Comparison of ENCODE assay signal across 16 cellular contexts in genomic region chr10:8035641-8036520, GRCh38. TPM values are rescaled to one million over a fixed set of nuclear protein-coding genes. Genes with fewer than 3 reads are reported as not detected.
A peak's percentile ranks its signal among the peaks of the same experiment; 100 is the strongest.
DNase-seq lines count a peak whose midpoint lies in the region; ATAC-seq and TF ChIP-seq lines count a peak whose summit lies in the region.
"Had no signal": no experiment of that assay in that cellular context is flagged by ENCODE, and none has a peak within 500 bp of the region (broad histone marks: within the 10 kb centered on the region; RNA-seq: fewer than 3 reads in every experiment).

No MANE protein-coding gene starts in this region.

- no peak for TF ChIP-seq POLR2A in thyroid gland (IDR thresholded peaks at IDR 0.05)

- intact Hi-C loops in activated naive CD4-positive, alpha-beta T cell treated with anti-CD3 and anti-CD28 coated beads for 36 hours (cut with micrococcal nuclease), result loop anchor here (2.0 kb wide), 1 partner anchor 15 kb away; no protein-coding TSS in a partner anchor
- intact Hi-C loops in thyroid gland (cut with DNase I), result no loop called here

- H3K4me3 Mint-ChIP-seq in activated naive CD4-positive, alpha-beta T cell treated with anti-CD3 and anti-CD28 coated beads for 36 hours, result peak overlapping the region; percentile 45
- H3K4me3 Mint-ChIP-seq in stimulated activated naive B cell treated with anti-CD40 and anti-IgM and Interleukin-4, amounts not matched to agents 10 μg/mL and 1 μg/mL and 100 μg/mL, for 72 hours, result peak overlapping the region in 1 of 2 donors; percentile 31

- 5 to 6% methylated on average over 28 to 47 of the region's 47 CpGs for WGBS in thyroid gland, 2 donors

- no peaks in the 10 kb centered on the region for H3K36me3 ChIP-seq in thyroid gland
- H3K36me3 ChIP-seq: esophagus squamous epithelium, vagina had no signal

- H3K27me3 Mint-ChIP-seq in activated naive CD4-positive, alpha-beta T cell treated with anti-CD3 and anti-CD28 coated beads for 36 hours (ENCODE audit: low read depth), result peaks cover 78% of the 10 kb centered on the region
- peaks cover 67 to 81% of the 10 kb centered on the region in 2 donors for H3K27me3 Mint-ChIP-seq in stimulated activated naive B cell treated with anti-CD40 and anti-IgM and Interleukin-4, amounts not matched to agents 10 μg/mL and 1 μg/mL and 100 μg/mL, for 72 hours

- ATAC-seq in stimulated activated naive B cell treated with anti-CD40 and anti-IgM and Interleukin-4, amounts not matched to agents 10 μg/mL and 1 μg/mL and 100 μg/mL, for 72 hours (replicated peaks), result no peak
- no peak for ATAC-seq in GM21825 (IDR thresholded peaks at IDR 0.05; ENCODE audit: unreplicated experiment)

- peaks cover 15 to 36% of the 10 kb centered on the region in 2 donors for H3K4me1 ChIP-seq in thyroid gland

- H3K4me1 Mint-ChIP-seq in activated naive CD4-positive, alpha-beta T cell treated with anti-CD3 and anti-CD28 coated beads for 36 hours (ENCODE audit: low read depth), result peaks cover 21% of the 10 kb centered on the region
- peaks cover 10 to 17% of the 10 kb centered on the region in 2 donors for H3K4me1 Mint-ChIP-seq in stimulated activated naive B cell treated with anti-CD40 and anti-IgM and Interleukin-4, amounts not matched to agents 10 μg/mL and 1 μg/mL and 100 μg/mL, for 72 hours

- TF ChIP-seq CTCF in thyroid gland (IDR thresholded peaks at IDR 0.05), result no peak

- H3K36me3 Mint-ChIP-seq in activated naive CD4-positive, alpha-beta T cell treated with anti-CD3 and anti-CD28 coated beads for 36 hours (ENCODE audit: low read depth), result no peaks in the 10 kb centered on the region
- peaks cover 8 to 18% of the 10 kb centered on the region in 2 donors for H3K36me3 Mint-ChIP-seq in stimulated activated naive B cell treated with anti-CD40 and anti-IgM and Interleukin-4, amounts not matched to agents 10 μg/mL and 1 μg/mL and 100 μg/mL, for 72 hours

- no peak overlapping the region for H3K27ac ChIP-seq in thyroid gland
- H3K27ac ChIP-seq: esophagus squamous epithelium, skin epidermis, vagina had no signal

- peaks cover 66% of the 10 kb centered on the region for H3K27me3 ChIP-seq in thyroid gland

- no peak overlapping the region for H3K27ac Mint-ChIP-seq in activated naive CD4-positive, alpha-beta T cell treated with anti-CD3 and anti-CD28 coated beads for 36 hours
- peak overlapping the region; percentile 82 for H3K27ac Mint-ChIP-seq in stimulated activated naive B cell treated with anti-CD40 and anti-IgM and Interleukin-4, amounts not matched to agents 10 μg/mL and 1 μg/mL and 100 μg/mL, for 72 hours

- CTCF ChIA-PET in activated naive CD4-positive, alpha-beta T cell treated with anti-CD3 and anti-CD28 coated beads for 36 hours (lab: Charles Lee), result no interaction called here

- no peak for DNase-seq in activated naive CD4-positive, alpha-beta T cell treated with anti-CD3 and anti-CD28 coated beads for 36 hours
- no peak for DNase-seq in activated naive CD4-positive, alpha-beta T cell (lab: John Stamatoyannopoulos, UW)
- peak; percentile 10 for DNase-seq in activated naive CD4-positive, alpha-beta T cell treated with anti-CD3 and anti-CD28 coated beads, Interleukin-2, amount 50 U/mL, for 16 hours
- DNase-seq in left kidney (ENCODE audit: low read depth, low spot score), result peak; percentile 24
- no peak for DNase-seq in stimulated activated naive B cell treated with anti-CD40 and anti-IgM and Interleukin-4, amounts not matched to agents 10 μg/mL and 1 μg/mL and 100 μg/mL, for 72 hours
- DNase-seq in thyroid gland, result no peak
- no peak for DNase-seq in NCI-H526 (lab: John Stamatoyannopoulos, UW)
- DNase-seq: caudate nucleus, esophagus squamous epithelium, NCI-H2171, T-helper 9 cell had no signal

- no peaks in the 10 kb centered on the region for H3K9me3 Mint-ChIP-seq in activated naive CD4-positive, alpha-beta T cell treated with anti-CD3 and anti-CD28 coated beads for 36 hours
- H3K9me3 Mint-ChIP-seq in stimulated activated naive B cell treated with anti-CD40 and anti-IgM and Interleukin-4, amounts not matched to agents 10 μg/mL and 1 μg/mL and 100 μg/mL, for 72 hours, result peaks cover 3 to 10% of the 10 kb centered on the region in 2 donors

- no peak overlapping the region for H3K4me3 ChIP-seq in thyroid gland (replicated peaks in 1 of 3)

- no peaks in the 10 kb centered on the region for H3K9me3 ChIP-seq in thyroid gland
- H3K9me3 ChIP-seq: esophagus squamous epithelium, vagina had no signal

RNA-seq across cellular contexts. Expression of gene GATA3, which starts 18.6 kb away (rescaled TPM):
- 1 to 10 TPM; 3.7 to 4.0 TPM for total RNA-seq in activated naive CD4-positive, alpha-beta T cell treated with anti-CD3 and anti-CD28 coated beads for 36 hours
- 1 to 10 TPM; 1.1 to 3.8 (median 1.9) TPM for total RNA-seq in thyroid gland
- total RNA-seq: G401, LHCN-M2 had no signal

Comparison
In these comparisons a context has a peak if more than half of its experiments do, and no peak if none do; other contexts are left out.
1. DNase-seq: peak in activated naive CD4-positive, alpha-beta T cell treated with anti-CD3 and anti-CD28 coated beads, Interleukin-2, amount 50 U/mL, for 16 hours (single experiment) and left kidney (single experiment); none in activated naive CD4-positive, alpha-beta T cell treated with anti-CD3 and anti-CD28 coated beads for 36 hours (single experiment), activated naive CD4-positive, alpha-beta T cell (0 of 4), stimulated activated naive B cell treated with anti-CD40 and anti-IgM and Interleukin-4, amounts not matched to agents 10 μg/mL and 1 μg/mL and 100 μg/mL, for 72 hours (single experiment), thyroid gland (0 of 2) and NCI-H526 (0 of 2).